Comparison of ENCODE assay signal across 20 cellular contexts in the genomic region with DNA sequence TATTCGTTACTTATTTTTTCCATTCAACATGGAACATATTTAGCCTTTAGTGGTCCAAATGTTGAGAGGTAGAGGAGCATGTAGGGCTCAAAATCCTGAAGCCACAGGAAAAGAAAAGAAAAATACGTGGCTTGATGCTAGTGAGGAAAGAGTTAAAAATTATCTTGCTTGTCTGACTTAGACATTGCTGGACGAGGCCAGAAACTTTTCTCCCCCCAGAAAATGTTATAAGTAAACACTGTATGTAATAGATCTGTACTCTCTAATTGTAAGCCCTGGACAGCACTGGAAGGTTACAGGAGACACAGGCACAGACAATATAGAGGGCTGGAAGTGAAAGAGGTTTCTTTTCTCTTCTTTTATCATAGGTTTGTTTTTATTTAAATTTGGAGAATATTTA.
"Had no signal": no experiment of that assay in that cellular context is flagged by ENCODE, and none has a peak within 500 bp of the region (broad histone marks: within the 10 kb centered on the region; RNA-seq: fewer than 3 reads in every experiment).

No MANE protein-coding gene starts in this region.

- H3K9me3 ChIP-seq: esophagus muscularis mucosa, heart left ventricle, pancreas, psoas muscle, stomach had no signal

- H3K27ac ChIP-seq: epithelial cell of prostate, esophagus muscularis mucosa, heart left ventricle, pancreas, psoas muscle, stomach had no signal

- H3K9me3 Mint-ChIP-seq: dendritic cell treated with granulocyte-macrophage colony-stimulating factor and Interleukin-4, amounts not matched to agents 40 ng/mL and 50 ng/mL, for 4 days; effector memory CD8-positive, alpha-beta T cell; type B pancreatic cell had no signal

- ATAC-seq: effector memory CD8-positive, alpha-beta T cell; heart left ventricle; left lobe of liver; natural killer cell treated with Interleukin-12 subunit alpha and Interleukin-12 subunit beta and Interleukin-15 and Interleukin-18, amount 100 ng/mL, for 72 hours; pancreas; psoas muscle; sciatic nerve had no signal

- H3K27me3 Mint-ChIP-seq: dendritic cell treated with granulocyte-macrophage colony-stimulating factor and Interleukin-4, amounts not matched to agents 40 ng/mL and 50 ng/mL, for 4 days; effector memory CD8-positive, alpha-beta T cell; natural killer cell treated with Interleukin-12 subunit alpha and Interleukin-12 subunit beta and Interleukin-15 and Interleukin-18, amount 100 ng/mL, for 72 hours; type B pancreatic cell had no signal

- DNase-seq: effector memory CD8-positive, alpha-beta T cell; heart left ventricle; hypothalamus; islet precursor cell; mammary epithelial cell; occipital lobe; pancreas; psoas muscle; retina; stimulated activated CD4-positive, alpha-beta T cell treated with anti-CD3 and anti-CD28 coated beads, Interleukin-2, amount 100 ng/mL, for 24 hours; stimulated activated naive CD4-positive, alpha-beta T cell; stomach; substantia nigra had no signal

- H3K36me3 ChIP-seq: esophagus muscularis mucosa, heart left ventricle, pancreas, stomach had no signal

- H3K4me1 ChIP-seq: esophagus muscularis mucosa, pancreas, psoas muscle, stomach had no signal

- H3K4me3 Mint-ChIP-seq: dendritic cell treated with granulocyte-macrophage colony-stimulating factor and Interleukin-4, amounts not matched to agents 40 ng/mL and 50 ng/mL, for 4 days; effector memory CD8-positive, alpha-beta T cell; natural killer cell treated with Interleukin-12 subunit alpha and Interleukin-12 subunit beta and Interleukin-15 and Interleukin-18, amount 100 ng/mL, for 72 hours; type B pancreatic cell had no signal

- H3K36me3 Mint-ChIP-seq: natural killer cell treated with Interleukin-12 subunit alpha and Interleukin-12 subunit beta and Interleukin-15 and Interleukin-18, amount 100 ng/mL, for 72 hours; type B pancreatic cell had no signal

- H3K27ac Mint-ChIP-seq: dendritic cell treated with granulocyte-macrophage colony-stimulating factor and Interleukin-4, amounts not matched to agents 40 ng/mL and 50 ng/mL, for 4 days; effector memory CD8-positive, alpha-beta T cell; type B pancreatic cell had no signal

- H3K4me3 ChIP-seq: esophagus muscularis mucosa, heart left ventricle, pancreas, psoas muscle, stomach had no signal

- H3K27me3 ChIP-seq: esophagus muscularis mucosa, heart left ventricle, pancreas, stomach had no signal
